10 cellular contexts compared by ENCODE assay signal in the genomic region with DNA sequence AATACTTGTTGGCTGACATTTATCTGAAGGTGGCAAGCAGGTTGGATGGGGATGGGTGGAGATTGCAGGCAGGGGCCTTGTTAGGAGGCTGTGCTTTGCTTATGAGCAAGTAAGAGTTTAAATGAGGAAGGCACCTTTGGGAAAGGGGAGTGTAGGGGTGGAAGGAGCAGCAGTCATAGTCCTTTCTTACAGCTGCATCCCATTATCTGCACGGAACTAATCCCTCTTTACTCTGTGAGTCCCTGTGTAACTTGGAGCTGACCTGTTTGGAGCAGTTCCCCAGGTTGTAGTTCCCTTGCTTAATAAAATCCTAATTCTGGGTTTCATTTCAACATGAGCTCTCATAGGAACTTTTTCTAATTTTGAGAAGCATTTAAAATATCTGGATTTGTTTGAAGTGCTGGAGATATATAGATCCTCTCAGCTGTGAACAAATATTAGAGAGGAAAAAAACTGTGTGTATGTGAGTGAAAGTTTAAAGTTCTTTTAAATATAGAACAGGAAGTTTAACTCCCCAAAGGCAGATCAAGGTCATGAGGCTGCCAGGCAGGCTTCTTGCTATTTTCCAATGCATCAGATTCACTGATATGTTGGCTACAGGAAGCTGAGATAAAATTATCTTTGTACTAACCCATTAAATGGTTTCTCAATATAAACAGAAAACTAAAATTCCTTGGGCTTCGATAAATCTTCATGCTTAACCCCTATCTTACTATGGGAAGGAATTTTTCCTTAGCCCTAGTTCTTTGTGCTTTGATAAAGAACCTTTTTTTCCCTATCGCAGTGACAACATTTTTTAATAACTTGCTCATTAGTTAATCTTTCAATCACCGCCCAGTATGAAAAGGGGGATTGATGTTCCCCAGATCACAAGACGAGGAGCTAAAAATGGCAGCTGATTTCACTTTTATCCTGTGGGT.
A peak's percentile ranks its signal among the peaks of the same experiment; 100 is the strongest.
DNase-seq lines count a peak whose midpoint lies in the region; ATAC-seq, FAIRE-seq and TF ChIP-seq lines count a peak whose summit lies in the region.
"Had no signal": no experiment of that assay in that cellular context is flagged by ENCODE, and none has a peak within 500 bp of the region (broad histone marks: within the 10 kb centered on the region; RNA-seq: fewer than 3 reads in every experiment).

No MANE protein-coding gene starts in this region.

- 46% methylated on average over 5 of the region's 5 CpGs for WGBS in right lobe of liver (ENCODE audit: insufficient coverage, low coverage, low lambda C conversion rate, missing lambda C conversion rate)
- 33 to 50% methylated on average over 5 of the region's 5 CpGs for WGBS in testis, 2 donors

- intact Hi-C loops in right lobe of liver (cut with DNase I) (no loop called here), testis (cut with DNase I; ENCODE audit: low total_unique reads) (no loop called here)

- H4K20me1 ChIP-seq in astrocyte (ENCODE audit: insufficient read depth, low read length): peaks cover 13% of the 10 kb centered on the region

- peak overlapping the region; percentile 43 for H3K27ac Mint-ChIP-seq in T-helper 2 cell treated with Interferon-gamma antibody and Interleukin-4, amounts not matched to agents 5 μg/mL and 100 μg/mL, for 36 hours
- H3K27ac Mint-ChIP-seq in astrocyte (ENCODE audit: unreplicated experiment): no peak overlapping the region

- peaks cover 23% of the 10 kb centered on the region for H3K4me1 Mint-ChIP-seq in T-helper 2 cell treated with Interferon-gamma antibody and Interleukin-4, amounts not matched to agents 5 μg/mL and 100 μg/mL, for 36 hours (ENCODE audit: low read depth)
- H3K4me1 Mint-ChIP-seq in astrocyte (ENCODE audit: low read depth, unreplicated experiment): peaks cover 9% of the 10 kb centered on the region

- no peaks in the 10 kb centered on the region for H3K27me3 Mint-ChIP-seq in T-helper 2 cell treated with Interferon-gamma antibody and Interleukin-4, amounts not matched to agents 5 μg/mL and 100 μg/mL, for 36 hours (ENCODE audit: low read depth)
- H3K27me3 Mint-ChIP-seq in astrocyte (ENCODE audit: low read depth, unreplicated experiment): no peaks in the 10 kb centered on the region

- H3K9me3 ChIP-seq in astrocyte (ENCODE audit: insufficient read depth, low read depth, low read length) (no peaks in the 10 kb centered on the region), right lobe of liver (no peaks in the 10 kb centered on the region), testis (no peaks in the 10 kb centered on the region)

- peaks cover 69% of the 10 kb centered on the region for H3K36me3 Mint-ChIP-seq in T-helper 2 cell treated with Interferon-gamma antibody and Interleukin-4, amounts not matched to agents 5 μg/mL and 100 μg/mL, for 36 hours (ENCODE audit: low read depth)
- H3K36me3 Mint-ChIP-seq in astrocyte (ENCODE audit: low read depth, unreplicated experiment): peaks cover 45% of the 10 kb centered on the region

- no peaks in the 10 kb centered on the region for H3K9me3 Mint-ChIP-seq in T-helper 2 cell treated with Interferon-gamma antibody and Interleukin-4, amounts not matched to agents 5 μg/mL and 100 μg/mL, for 36 hours
- H3K9me3 Mint-ChIP-seq in astrocyte (ENCODE audit: unreplicated experiment): no peaks in the 10 kb centered on the region

- H3K27me3 ChIP-seq in astrocyte (ENCODE audit: insufficient read depth, low read length) (no peaks in the 10 kb centered on the region), right lobe of liver (no peaks in the 10 kb centered on the region), testis (no peaks in the 10 kb centered on the region)

- no peak for DNase-seq in T-helper 2 cell treated with Interferon-gamma antibody and Interleukin-4, amounts not matched to agents 5 μg/mL and 100 μg/mL, for 36 hours (ENCODE audit: low spot score)
- DNase-seq in T-helper 2 cell (no peak), astrocyte (ENCODE audit: low read depth) (no peak), right lobe of liver (no peak), testis (no peak), GM12892 (ENCODE audit: insufficient read length) (no peak)
- no peak for DNase-seq in stimulated activated naive CD4-positive, alpha-beta T cell (lab: John Stamatoyannopoulos, UW)
- no peak for DNase-seq in central memory CD4-positive, alpha-beta T cell
- DNase-seq: stimulated activated naive CD8-positive, alpha-beta T cell treated with anti-CD3 and anti-CD28 coated beads, Interleukin-15, Interleukin-2, amounts not matched to agents 100 U/mL and 50 U/mL, for 24 hours; T1000 had no signal

- H3K9ac ChIP-seq in astrocyte (ENCODE audit: low read length): no peak overlapping the region

- no peak overlapping the region for H2AFZ ChIP-seq in astrocyte (ENCODE audit: low read depth, low read length)

- H3K79me2 ChIP-seq in astrocyte (ENCODE audit: insufficient read depth, low read length): peaks cover 63% of the 10 kb centered on the region

- TF ChIP-seq CTCF in astrocyte (IDR thresholded peaks at IDR 0.05; ENCODE audit: insufficient read depth, low read depth, low read length): no peak
- TF ChIP-seq CTCF in right lobe of liver (IDR thresholded peaks at IDR 0.05): no peak
- no peak for TF ChIP-seq CTCF in testis (IDR thresholded peaks at IDR 0.05)

- TF ChIP-seq POLR2A in right lobe of liver (IDR thresholded peaks at IDR 0.05) (no peak), testis (IDR thresholded peaks at IDR 0.05) (no peak), GM12892 (IDR thresholded peaks at IDR 0.05; ENCODE audit: low read depth, low read length) (no peak)

- H3K4me3 Mint-ChIP-seq in T-helper 2 cell treated with Interferon-gamma antibody and Interleukin-4, amounts not matched to agents 5 μg/mL and 100 μg/mL, for 36 hours: no peak overlapping the region
- no peak overlapping the region for H3K4me3 Mint-ChIP-seq in astrocyte (ENCODE audit: unreplicated experiment)

- H3K4me1 ChIP-seq in astrocyte (ENCODE audit: insufficient read depth, low read length): peaks cover 10% of the 10 kb centered on the region
- peaks cover 0 to 41% (median 13%) of the 10 kb centered on the region in 4 donors for H3K4me1 ChIP-seq in right lobe of liver
- peaks cover 32% of the 10 kb centered on the region for H3K4me1 ChIP-seq in testis

- H3K4me2 ChIP-seq in astrocyte (ENCODE audit: low read length): no peak overlapping the region

- ATAC-seq in right lobe of liver: peak; percentile 19 to 51 (median 37)
- ATAC-seq: stimulated activated naive CD8-positive, alpha-beta T cell treated with anti-CD3 and anti-CD28 coated beads, Interleukin-15, Interleukin-2, amounts not matched to agents 100 U/mL and 50 U/mL, for 24 hours had no signal

- FAIRE-seq in astrocyte (lab: Jason Lieb, UNC): no peak
- FAIRE-seq in GM12892 (lab: Jason Lieb, UNC): no peak

- H3K36me3 ChIP-seq in astrocyte (ENCODE audit: insufficient read depth, low read length) (peaks cover 75% of the 10 kb centered on the region), right lobe of liver (peaks cover 0 to 46% (median 19%) of the 10 kb centered on the region in 4 donors), testis (ENCODE audit: low read depth, missing control alignments) (no peaks in the 10 kb centered on the region)

- H3K4me3 ChIP-seq in astrocyte (ENCODE audit: insufficient read depth, low read depth, low read length) (no peak overlapping the region), right lobe of liver (no peak overlapping the region), testis (no peak overlapping the region)

- peak overlapping the region; percentile 1 for H3K27ac ChIP-seq in astrocyte (ENCODE audit: low read depth, low read length)
- H3K27ac ChIP-seq in right lobe of liver: peak overlapping the region; percentile 1 to 71 (median 49)
- peak overlapping the region; percentile 38 to 45 for H3K27ac ChIP-seq in testis
